Comparison of ENCODE assay signal across 15 cellular contexts in genomic region chr12:9387450-9387849, GRCh38.
"Had no signal": no experiment of that assay in that cellular context is flagged by ENCODE, and none has a peak within 500 bp of the region (broad histone marks: within the 10 kb centered on the region; RNA-seq: fewer than 3 reads in every experiment).

No MANE protein-coding gene starts in this region.

- DNase-seq: activated CD8-positive, alpha-beta memory T cell treated with anti-CD3 and anti-CD28 coated beads, Interleukin-2, amount 50 U/mL, for 48 hours; activated naive CD4-positive, alpha-beta T cell treated with Interleukin-2 at 50 U/mL for 16 hours; adrenal gland; naive B cell; sigmoid colon; spleen; stomach; upper lobe of right lung had no signal

- H3K36me3 ChIP-seq: adrenal gland, cardiac muscle cell, neutrophil, sigmoid colon, spleen, stomach, thoracic aorta, upper lobe of right lung had no signal

- H3K9me3 ChIP-seq: adrenal gland, neutrophil, sigmoid colon, spleen, stomach, thoracic aorta, upper lobe of right lung had no signal

- H3K36me3 Mint-ChIP-seq: naive B cell had no signal

- H3K27me3 ChIP-seq: adrenal gland, cardiac muscle cell, neutrophil, sigmoid colon, spleen, stomach, upper lobe of right lung had no signal

- H3K9ac ChIP-seq: parathyroid adenoma had no signal

- H3K27me3 Mint-ChIP-seq: naive B cell had no signal

- H3K79me2 ChIP-seq: parathyroid adenoma had no signal

- H3K4me3 ChIP-seq: adrenal gland, cardiac muscle cell, sigmoid colon, spleen, stomach, thoracic aorta, upper lobe of right lung had no signal

- H2AFZ ChIP-seq: parathyroid adenoma had no signal

- H3K27ac ChIP-seq: adrenal gland, cardiac muscle cell, neutrophil, parathyroid adenoma, sigmoid colon, stomach, thoracic aorta, upper lobe of right lung, VCaP had no signal

- ATAC-seq: esophagus mucosa, left lobe of liver, upper lobe of right lung had no signal

- H3K4me1 ChIP-seq: adrenal gland, parathyroid adenoma, sigmoid colon, stomach, upper lobe of right lung had no signal
